In genomic region chr4:98626350-98626749, GRCh38 we compare ENCODE assay signal across 8 cellular contexts. TPM values are rescaled to one million over a fixed set of nuclear protein-coding genes. Genes with fewer than 3 reads are reported as not detected.
A peak's percentile ranks its signal among the peaks of the same experiment; 100 is the strongest.
DNase-seq lines count a peak whose midpoint lies in the region; ATAC-seq lines count a peak whose summit lies in the region.

No MANE protein-coding gene starts in this region.

- peak overlapping the region; percentile 72 for H3K27ac ChIP-seq in angular gyrus (ENCODE audit: low read depth, low read length)

- DNase-seq in 8988T (peak; percentile 27), HCEC 1CT (peak; percentile 85), iris pigment epithelial cell (ENCODE audit: low read depth) (peak; percentile 96), COLO829 (ENCODE audit: low spot score) (no peak), occipital lobe (lab: John Stamatoyannopoulos, UW) (no peak)

- no peak for ATAC-seq in HG02885 (IDR thresholded peaks at IDR 0.05; ENCODE audit: poor library complexity, unreplicated experiment)
- no peak for ATAC-seq in HG03025 (IDR thresholded peaks at IDR 0.05; ENCODE audit: low FRiP score, unreplicated experiment)

RNA-seq across cellular contexts. Expression of gene TSPAN5, which starts 32.1 kb away (rescaled TPM):
- total RNA-seq in occipital lobe = 90.5 TPM

Comparison
In these comparisons a context has a peak if more than half of its experiments do, and no peak if none do; other contexts are left out.
1. DNase-seq: peak in 8988T (single experiment), HCEC 1CT (single experiment) and iris pigment epithelial cell (single experiment); none in COLO829 (single experiment) and occipital lobe (single experiment).